17 cellular contexts compared by ENCODE assay signal in genomic region chr11:119305556-119306372, GRCh38. TPM values are rescaled to one million over a fixed set of nuclear protein-coding genes. Genes with fewer than 3 reads are reported as not detected.
DNase-seq lines count a peak whose midpoint lies in the region; ATAC-seq and TF ChIP-seq lines count a peak whose summit lies in the region.
"Had no signal": no experiment of that assay in that cellular context is flagged by ENCODE, and none has a peak within 500 bp of the region (broad histone marks: within the 10 kb centered on the region; RNA-seq: fewer than 3 reads in every experiment).

No MANE protein-coding gene starts in this region.

- H3K9me3 ChIP-seq in adipocyte (ENCODE audit: control insufficient read depth, low read length) (no peaks in the 10 kb centered on the region), upper lobe of right lung (no peaks in the 10 kb centered on the region)

- H3K27me3 Mint-ChIP-seq in natural killer cell treated with Interleukin-12 subunit alpha and Interleukin-12 subunit beta and Interleukin-15 and Interleukin-18, amount 100 ng/mL, for 72 hours: no peaks in the 10 kb centered on the region
- H3K27me3 Mint-ChIP-seq in natural killer cell (ENCODE audit: low read depth in 2 of 2) (no peaks in the 10 kb centered on the region), nephron progenitor cell (ENCODE audit: low read depth, poor library complexity) (no peaks in the 10 kb centered on the region)

- H3K36me3 ChIP-seq in adipocyte (ENCODE audit: control insufficient read depth, insufficient read depth, low read length, severe bottlenecking) (peaks cover 58% of the 10 kb centered on the region), upper lobe of right lung (peaks cover 64% of the 10 kb centered on the region)

- H3K4me1 Mint-ChIP-seq in natural killer cell treated with Interleukin-12 subunit alpha and Interleukin-12 subunit beta and Interleukin-15 and Interleukin-18, amount 100 ng/mL, for 72 hours (ENCODE audit: low read depth in 2 of 2): peaks cover 5 to 8% of the 10 kb centered on the region in 2 donors
- H3K4me1 Mint-ChIP-seq in natural killer cell: peaks cover 0 to 5% of the 10 kb centered on the region in 2 donors
- peaks cover 20% of the 10 kb centered on the region for H3K4me1 Mint-ChIP-seq in nephron progenitor cell

- peaks cover 8% of the 10 kb centered on the region for H3K36me3 Mint-ChIP-seq in natural killer cell treated with Interleukin-12 subunit alpha and Interleukin-12 subunit beta and Interleukin-15 and Interleukin-18, amount 100 ng/mL, for 72 hours
- H3K36me3 Mint-ChIP-seq in natural killer cell (peaks cover 26% of the 10 kb centered on the region), nephron progenitor cell (ENCODE audit: low read depth) (peaks cover 48% of the 10 kb centered on the region)

- H3K4me3 ChIP-seq in adipocyte (ENCODE audit: low read length) (peak overlapping the region; percentile 1), upper lobe of right lung (no peak overlapping the region)
- H3K4me3 ChIP-seq: SK-N-MC, skin epidermis had no signal

- H3K9me3 Mint-ChIP-seq in natural killer cell treated with Interleukin-12 subunit alpha and Interleukin-12 subunit beta and Interleukin-15 and Interleukin-18, amount 100 ng/mL, for 72 hours: no peaks in the 10 kb centered on the region
- H3K9me3 Mint-ChIP-seq in natural killer cell (no peaks in the 10 kb centered on the region), nephron progenitor cell (no peaks in the 10 kb centered on the region)

- no peak for ATAC-seq in natural killer cell treated with Interleukin-12 subunit alpha and Interleukin-12 subunit beta and Interleukin-15 and Interleukin-18, amount 100 ng/mL, for 72 hours
- ATAC-seq in natural killer cell: no peak
- no peak for ATAC-seq in upper lobe of right lung
- no peak for ATAC-seq in GM18873 (IDR thresholded peaks at IDR 0.05; ENCODE audit: low FRiP score, unreplicated experiment)

- peak overlapping the region; percentile 23 to 25 for H3K27ac Mint-ChIP-seq in natural killer cell treated with Interleukin-12 subunit alpha and Interleukin-12 subunit beta and Interleukin-15 and Interleukin-18, amount 100 ng/mL, for 72 hours
- H3K27ac Mint-ChIP-seq in natural killer cell (peak overlapping the region in 1 of 2 donors; percentile 54), nephron progenitor cell (peak overlapping the region; percentile 33)

- TF ChIP-seq CTCF in natural killer cell (IDR thresholded peaks at IDR 0.05) (no peak), nephron progenitor cell (IDR thresholded peaks at IDR 0.05) (no peak), upper lobe of right lung (IDR thresholded peaks at IDR 0.05) (no peak), GM10266 (IDR thresholded peaks at IDR 0.05; ENCODE audit: control insufficient read depth, insufficient read depth, low read depth, missing control alignments) (no peak)

- H3K27ac ChIP-seq in upper lobe of right lung: no peak overlapping the region
- H3K27ac ChIP-seq: C4-2B had no signal

- DNase-seq in natural killer cell treated with Interleukin-12 subunit alpha and Interleukin-12 subunit beta and Interleukin-15 and Interleukin-18, amount 100 ng/mL, for 72 hours (ENCODE audit: low spot score): no peak
- DNase-seq in natural killer cell (no peak), adipocyte (ENCODE audit: low read depth) (peak; percentile 26), nephron progenitor cell (no peak), upper lobe of right lung (no peak), GM10266 (ENCODE audit: extremely low spot score) (no peak), cerebellar cortex (ENCODE audit: low spot score) (no peak)
- DNase-seq: activated CD4-positive, alpha-beta T cell treated with anti-CD3 and anti-CD28 coated beads, Interleukin-2, amount 50 U/mL, for 4 hours; GDM1; Kasumi-1; NCI-H2029; NK-92 treated with Interleukin-12 subunit alpha and Interleukin-12 subunit beta, amount 100 ng/mL, for 24 hours had no signal

- H3K4me1 ChIP-seq in adipocyte (ENCODE audit: control insufficient read depth, insufficient read depth, low read length) (peaks cover 32% of the 10 kb centered on the region), upper lobe of right lung (no peaks in the 10 kb centered on the region)

- H3K27me3 ChIP-seq in adipocyte (replicated peaks; ENCODE audit: control insufficient read depth, insufficient read depth, low read length) (no peaks in the 10 kb centered on the region), upper lobe of right lung (no peaks in the 10 kb centered on the region)

- H3K9ac ChIP-seq in adipocyte (ENCODE audit: low read length): peak overlapping the region; percentile 86

- no peak overlapping the region for H3K4me3 Mint-ChIP-seq in natural killer cell treated with Interleukin-12 subunit alpha and Interleukin-12 subunit beta and Interleukin-15 and Interleukin-18, amount 100 ng/mL, for 72 hours
- no peak overlapping the region for H3K4me3 Mint-ChIP-seq in natural killer cell
- no peak overlapping the region for H3K4me3 Mint-ChIP-seq in nephron progenitor cell

- intact Hi-C loops in natural killer cell (cut with micrococcal nuclease) (no loop called here), upper lobe of right lung (cut with DNase I) (no loop called here)

RNA-seq across cellular contexts. Expression of gene MCAM, which starts 11.2 kb away (rescaled TPM):
- total RNA-seq in natural killer cell treated with Interleukin-12 subunit alpha and Interleukin-12 subunit beta and Interleukin-15 and Interleukin-18, amount 100 ng/mL, for 72 hours: 1 to 10 TPM in 1 of 2 donors, under 1 TPM in 1; 0.74 to 1.7 TPM
- total RNA-seq in natural killer cell (1 to 10 TPM in 1 of 3 donors, under 1 TPM in 2; 0.11 to 2.0 (median 0.19) TPM), upper lobe of right lung (134 TPM)

RNA-seq across cellular contexts. Expression of gene RNF26, which starts 28.6 kb away (rescaled TPM):
- 10 to 100 TPM; 16.6 to 32.5 TPM for total RNA-seq in natural killer cell treated with Interleukin-12 subunit alpha and Interleukin-12 subunit beta and Interleukin-15 and Interleukin-18, amount 100 ng/mL, for 72 hours
- total RNA-seq in natural killer cell (10 to 100 TPM; 18.0 to 21.8 (median 18.1) TPM), upper lobe of right lung (23.2 TPM)

RNA-seq across cellular contexts. Expression of gene C1QTNF5, which starts 34.9 kb away (rescaled TPM):
- not detected for total RNA-seq in natural killer cell treated with Interleukin-12 subunit alpha and Interleukin-12 subunit beta and Interleukin-15 and Interleukin-18, amount 100 ng/mL, for 72 hours
- not detected for total RNA-seq in natural killer cell
- 47.6 TPM for total RNA-seq in upper lobe of right lung

RNA-seq across cellular contexts. Expression of gene MFRP, which starts 40.7 kb away (rescaled TPM):
- not detected for total RNA-seq in natural killer cell treated with Interleukin-12 subunit alpha and Interleukin-12 subunit beta and Interleukin-15 and Interleukin-18, amount 100 ng/mL, for 72 hours
- total RNA-seq in natural killer cell (not detected), upper lobe of right lung (not detected)
- total RNA-seq: mucosa of gallbladder had no signal

Comparison
In these comparisons a context has a peak if more than half of its experiments do, and no peak if none do; other contexts are left out.
1. RNA of gene MCAM, which starts 11.2 kb away (total RNA-seq): 134 TPM in upper lobe of right lung (single experiment); 0.74 to 1.7 TPM in natural killer cell treated with Interleukin-12 subunit alpha and Interleukin-12 subunit beta and Interleukin-15 and Interleukin-18, amount 100 ng/mL, for 72 hours and 0.11 to 2.0 TPM in natural killer cell; every median in the first group is over 10 times any median in the second.
2. RNA of gene C1QTNF5, which starts 34.9 kb away (total RNA-seq): 47.6 TPM in upper lobe of right lung (single experiment); not detected in natural killer cell treated with Interleukin-12 subunit alpha and Interleukin-12 subunit beta and Interleukin-15 and Interleukin-18, amount 100 ng/mL, for 72 hours and not detected in natural killer cell; every median in the first group is over 10 times any median in the second.